ENCODE assay signal across 8 cellular contexts in genomic region chr2:149017116-149017985, GRCh38. TPM values are rescaled to one million over a fixed set of nuclear protein-coding genes. Genes with fewer than 3 reads are reported as not detected.
DNase-seq lines count a peak whose midpoint lies in the region; ATAC-seq and TF ChIP-seq lines count a peak whose summit lies in the region.

No MANE protein-coding gene starts in this region.

- DNase-seq in AG08395 (ENCODE audit: low spot score), result peak; percentile 84
- peak; percentile 63 for DNase-seq in GM19240 (ENCODE audit: insufficient read length, low spot score)
- DNase-seq in NCI-H1105 treated with DMSO at 0.1 percent for 48 hours (lab: John Stamatoyannopoulos, UW), result peak; percentile 66
- DNase-seq in SW 1271 (lab: John Stamatoyannopoulos, UW), result peak; percentile 15 to 47
- DNase-seq in activated naive CD8-positive, alpha-beta T cell treated with anti-CD3 and anti-CD28 coated beads, Interleukin-2, amount 10 ng/mL, durations not matched to agents 7 days and 5 days, result peak; percentile 63
- DNase-seq in Right ventricle myocardium superior, result peak; percentile 77
- DNase-seq in psoas muscle, result peak; percentile 58 to 77
- DNase-seq in vagina (ENCODE audit: extremely low spot score in 2 of 2), result no peak

- H3K4me3 ChIP-seq in psoas muscle, result no peak overlapping the region
- H3K4me3 ChIP-seq in vagina, result no peak overlapping the region

- no peaks in the 10 kb centered on the region for H3K27me3 ChIP-seq in psoas muscle (ENCODE audit: insufficient read depth in 3 of 3, low read length in 2 of 3)
- no peaks in the 10 kb centered on the region for H3K27me3 ChIP-seq in vagina

- peak; percentile 71 for ATAC-seq in activated naive CD8-positive, alpha-beta T cell treated with anti-CD3 and anti-CD28 coated beads, Interleukin-2, amount 10 ng/mL, durations not matched to agents 7 days and 5 days (ENCODE audit: low read depth)
- ATAC-seq in Right ventricle myocardium superior (ENCODE audit: poor library complexity) (peak; percentile 84), psoas muscle (peak in 3 of 4 donors; percentile 51 to 77 (median 63))

- H3K9me3 ChIP-seq in psoas muscle, result no peaks in the 10 kb centered on the region
- no peaks in the 10 kb centered on the region for H3K9me3 ChIP-seq in vagina

- POLR2A ChIA-PET in activated naive CD8-positive, alpha-beta T cell treated with anti-CD3 and anti-CD28 coated beads, Interleukin-2, amount 10 ng/mL, durations not matched to agents 7 days and 5 days (lab: Charles Lee), result no interaction called here

- no peaks in the 10 kb centered on the region for H3K36me3 ChIP-seq in psoas muscle (ENCODE audit: insufficient read depth in 1 of 2, low read depth in 1 of 2)
- no peaks in the 10 kb centered on the region for H3K36me3 ChIP-seq in vagina

- H3K27ac ChIP-seq in psoas muscle (no peak overlapping the region), vagina (no peak overlapping the region)

- H3K4me1 ChIP-seq in psoas muscle, result no peaks in the 10 kb centered on the region
- H3K4me1 ChIP-seq in vagina, result no peaks in the 10 kb centered on the region

- no peak overlapping the region for H3K4me3 Mint-ChIP-seq in activated naive CD8-positive, alpha-beta T cell treated with anti-CD3 and anti-CD28 coated beads, Interleukin-2, amount 10 ng/mL, durations not matched to agents 7 days and 5 days

- no peaks in the 10 kb centered on the region for H3K36me3 Mint-ChIP-seq in activated naive CD8-positive, alpha-beta T cell treated with anti-CD3 and anti-CD28 coated beads, Interleukin-2, amount 10 ng/mL, durations not matched to agents 7 days and 5 days

- TF ChIP-seq CTCF in psoas muscle (IDR thresholded peaks at IDR 0.05) (peak; percentile 82), vagina (IDR thresholded peaks at IDR 0.05) (peak; percentile 43 to 88 (median 72))

- H3K27me3 Mint-ChIP-seq in activated naive CD8-positive, alpha-beta T cell treated with anti-CD3 and anti-CD28 coated beads, Interleukin-2, amount 10 ng/mL, durations not matched to agents 7 days and 5 days, result no peaks in the 10 kb centered on the region

- no peak for TF ChIP-seq POLR2A in vagina (IDR thresholded peaks at IDR 0.05)

- no peaks in the 10 kb centered on the region for H3K9me3 Mint-ChIP-seq in activated naive CD8-positive, alpha-beta T cell treated with anti-CD3 and anti-CD28 coated beads, Interleukin-2, amount 10 ng/mL, durations not matched to agents 7 days and 5 days

- peaks cover 1% of the 10 kb centered on the region for H3K4me1 Mint-ChIP-seq in activated naive CD8-positive, alpha-beta T cell treated with anti-CD3 and anti-CD28 coated beads, Interleukin-2, amount 10 ng/mL, durations not matched to agents 7 days and 5 days

- WGBS in psoas muscle, 3 donors, result 48 to 54% (median 50%) methylated on average over 14 of the region's 14 CpGs

- intact Hi-C loops in Right ventricle myocardium superior (cut with DNase I), result loop anchor here (2.0 to 10.0 kb wide), 2 partner anchors 297 to 543 kb away; no protein-coding TSS in a partner anchor
- intact Hi-C loops in psoas muscle (cut with DNase I), result loop anchor here in 1 of 2 donors (5.0 kb wide), 1 partner anchor 545 kb away; no protein-coding TSS in a partner anchor
- intact Hi-C loops in vagina (cut with DNase I), result loop anchor here (5.0 kb wide), 1 partner anchor 545 kb away; no protein-coding TSS in a partner anchor

- no peak overlapping the region for H3K27ac Mint-ChIP-seq in activated naive CD8-positive, alpha-beta T cell treated with anti-CD3 and anti-CD28 coated beads, Interleukin-2, amount 10 ng/mL, durations not matched to agents 7 days and 5 days

RNA-seq across cellular contexts. Expression of gene LYPD6B, which starts 21.1 kb away (rescaled TPM):
- total RNA-seq in activated naive CD8-positive, alpha-beta T cell treated with anti-CD3 and anti-CD28 coated beads, Interleukin-2, amount 10 ng/mL, durations not matched to agents 7 days and 5 days, result not detected
- total RNA-seq in Right ventricle myocardium superior, result not detected
- total RNA-seq in psoas muscle, result not detected
- not detected for polyA plus RNA-seq in psoas muscle
- 10.1 TPM for total RNA-seq in vagina

Comparison
In these comparisons a context has a peak if more than half of its experiments do, and no peak if none do; other contexts are left out.
1. DNase-seq: peak in AG08395 (single experiment), GM19240 (single experiment), NCI-H1105 treated with DMSO at 0.1 percent for 48 hours (single experiment), SW 1271 (2 of 2), activated naive CD8-positive, alpha-beta T cell treated with anti-CD3 and anti-CD28 coated beads, Interleukin-2, amount 10 ng/mL, durations not matched to agents 7 days and 5 days (single experiment), Right ventricle myocardium superior (single experiment) and psoas muscle (2 of 2); none in vagina (0 of 2).
2. RNA of gene LYPD6B, which starts 21.1 kb away (total RNA-seq): 10.1 TPM in vagina (single experiment); not detected in Right ventricle myocardium superior (single experiment), not detected in activated naive CD8-positive, alpha-beta T cell treated with anti-CD3 and anti-CD28 coated beads, Interleukin-2, amount 10 ng/mL, durations not matched to agents 7 days and 5 days and not detected in psoas muscle; every median in the first group is over 10 times any median in the second.
3. Peak in every context shown above with its lines, with median percentiles within 50 percentile points of each other: ATAC-seq.